In genomic region chr22:36922097-36922608, GRCh38 we compare ENCODE assay signal across 18 cellular contexts. TPM values are rescaled to one million over a fixed set of nuclear protein-coding genes. Genes with fewer than 3 reads are reported as not detected.
DNase-seq lines count a peak whose midpoint lies in the region; ATAC-seq, FAIRE-seq and TF ChIP-seq lines count a peak whose summit lies in the region.
"Had no signal": no experiment of that assay in that cellular context is flagged by ENCODE, and none has a peak within 500 bp of the region (broad histone marks: within the 10 kb centered on the region; RNA-seq: fewer than 3 reads in every experiment).

No MANE protein-coding gene starts in this region.

- H3K27me3 Mint-ChIP-seq in GM23338 (ENCODE audit: insufficient read depth, low read depth, poor library complexity), result peaks cover 17% of the 10 kb centered on the region
- H3K27me3 Mint-ChIP-seq in WTC11 (ENCODE audit: low read depth), result peaks cover 4% of the 10 kb centered on the region

- no peaks in the 10 kb centered on the region for H3K27me3 ChIP-seq in GM23338 (ENCODE audit: insufficient read depth)

- no peaks in the 10 kb centered on the region; the same call in 2 of the 3 replicates for H3K36me3 Mint-ChIP-seq in GM23338 (ENCODE audit: low read depth)
- H3K36me3 Mint-ChIP-seq in WTC11, result no peaks in the 10 kb centered on the region
- H3K36me3 Mint-ChIP-seq: activated CD4-positive, alpha-beta memory T cell treated with anti-CD3 and anti-CD28 coated beads for 36 hours had no signal

- no peaks in the 10 kb centered on the region for H3F3A ChIP-seq in GM23338 (replicated peaks; ENCODE audit: low read depth)

- CTCF ChIA-PET in WTC11 (lab: Charles Lee), result interaction anchor here (0.8 to 1.4 kb wide), 2 partner anchors 12 to 55 kb away, joined by 4 to 7 read pairs; no protein-coding TSS in a partner anchor

- peak; percentile 52 for DNase-seq in GM23338 (ENCODE audit: low spot score)
- DNase-seq in WTC11 (ENCODE audit: low spot score), result no peak
- peak; percentile 61 for DNase-seq in kidney
- DNase-seq in sciatic nerve (ENCODE audit: low spot score), result no peak
- DNase-seq in NCI-H146 treated with DMSO at 0.1 percent for 48 hours (lab: John Stamatoyannopoulos, UW; ENCODE audit: unreplicated experiment), result no peak
- no peak for DNase-seq in central memory CD4-positive, alpha-beta T cell
- DNase-seq: DND-41; NCI-H2081; SIG-M5; stimulated activated CD4-positive, alpha-beta T cell treated with anti-CD3 and anti-CD28 coated beads, Interleukin-12 subunit alpha, Interleukin-12 subunit beta, amount 100 ng/mL, for 4 hours had no signal

- FAIRE-seq in kidney (lab: Jason Lieb, UNC), result no peak
- FAIRE-seq: TTC549 had no signal

- H2AFZ ChIP-seq in GM23338, result peak overlapping the region; percentile 63; the same call in 1 of the 2 replicates

- H3K36me3 ChIP-seq in GM23338 (ENCODE audit: insufficient read depth) (no peaks in the 10 kb centered on the region), kidney (ENCODE audit: control insufficient read depth in 1 of 2, insufficient read depth in 2 of 2, low read length in 2 of 2) (no peaks in the 10 kb centered on the region)
- H3K36me3 ChIP-seq: suprapubic skin had no signal

- H3K4me3 Mint-ChIP-seq in GM23338, result no peak overlapping the region
- H3K4me3 Mint-ChIP-seq in WTC11, result no peak overlapping the region
- H3K4me3 Mint-ChIP-seq: activated CD4-positive, alpha-beta memory T cell treated with anti-CD3 and anti-CD28 coated beads for 36 hours; activated T-cell treated with anti-CD3 and anti-CD28 coated beads, Interleukin-2, amount 50 U/mL, for 72 hours had no signal

- no peaks in the 10 kb centered on the region for H3K79me2 ChIP-seq in GM23338 (replicated peaks; ENCODE audit: insufficient read depth)

- H3K4me1 ChIP-seq in GM23338 (ENCODE audit: insufficient read depth) (no peaks in the 10 kb centered on the region), kidney (ENCODE audit: control insufficient read depth in 1 of 2, insufficient read depth in 1 of 2, low read depth in 1 of 2, low read length in 2 of 2) (no peaks in the 10 kb centered on the region)

- no peaks in the 10 kb centered on the region for H3K9me3 ChIP-seq in kidney (ENCODE audit: control insufficient read depth in 1 of 2, low read length in 2 of 2)
- H3K9me3 ChIP-seq: suprapubic skin had no signal

- TF ChIP-seq CTCF in GM23338 (conservative IDR thresholded peaks at IDR 0.05; ENCODE audit: low read depth in 2 of 2) (0 out of 4 replicates have a peak, but pooled peaks of 1 of the 2 experiments have one; percentile 9), WTC11 (IDR thresholded peaks at IDR 0.05) (no peak), kidney (IDR thresholded peaks at IDR 0.05; ENCODE audit: borderline replicate concordance, extremely low read depth, insufficient read depth) (no peak)

- H3K9me3 Mint-ChIP-seq in GM23338 (no peaks in the 10 kb centered on the region; the same call in 2 of the 3 replicates), WTC11 (no peaks in the 10 kb centered on the region)
- H3K9me3 Mint-ChIP-seq: activated CD4-positive, alpha-beta memory T cell treated with anti-CD3 and anti-CD28 coated beads for 36 hours; activated T-cell treated with anti-CD3 and anti-CD28 coated beads, Interleukin-2, amount 50 U/mL, for 72 hours had no signal

- no peak overlapping the region for H3K4me2 ChIP-seq in GM23338

- H3K27ac Mint-ChIP-seq in GM23338, result no peak overlapping the region
- no peak overlapping the region for H3K27ac Mint-ChIP-seq in WTC11
- H3K27ac Mint-ChIP-seq: activated CD4-positive, alpha-beta memory T cell treated with anti-CD3 and anti-CD28 coated beads for 36 hours had no signal

- POLR2A ChIA-PET in WTC11 (lab: Charles Lee), result no interaction called here

- H3K4me1 Mint-ChIP-seq in GM23338, result peaks cover 2% of the 10 kb centered on the region; the same call in 2 of the 3 replicates
- 0 out of 2 replicates have a peak, but pooled peaks cover 4% of the 10 kb centered on the region for H3K4me1 Mint-ChIP-seq in WTC11

- H3K4me3 ChIP-seq in GM23338 (no peak overlapping the region), kidney (ENCODE audit: low read length in 2 of 2) (no peak overlapping the region)
- H3K4me3 ChIP-seq: esophagus muscularis mucosa, suprapubic skin had no signal

- no peaks in the 10 kb centered on the region for H3K9me2 ChIP-seq in GM23338 (ENCODE audit: insufficient read depth)

- H3K27ac ChIP-seq in GM23338 (ENCODE audit: low read depth) (no peak overlapping the region), kidney (ENCODE audit: low read depth in 2 of 2, low read length in 2 of 2) (no peak overlapping the region)
- H3K27ac ChIP-seq: C4-2B, esophagus muscularis mucosa, suprapubic skin had no signal

- ATAC-seq in GM23338 (peak; percentile 91), WTC11 (peak; percentile 86), sciatic nerve (peak; percentile 17), HG02798 (IDR thresholded peaks at IDR 0.05; ENCODE audit: poor library complexity, unreplicated experiment) (no peak)

- no peaks in the 10 kb centered on the region for H4K20me1 ChIP-seq in GM23338 (replicated peaks; ENCODE audit: insufficient read depth)

- H3K9ac ChIP-seq in kidney (ENCODE audit: low read length in 2 of 2), result no peak overlapping the region

- intact Hi-C loops in kidney (cut with DNase I) (no loop called here), sciatic nerve (cut with DNase I) (no loop called here)

TF ChIP-seq in GM23338, 12 proteins besides CTCF, POLR2A, EP300 and RAD21:
- TF ChIP-seq ZNF331 (CRISPR knock-in tag; IDR thresholded peaks at IDR 0.05; ENCODE audit: low read depth), result no peak
- no peak for TF ChIP-seq EZH2phosphoT487 (IDR thresholded peaks at IDR 0.05; ENCODE audit: unreplicated experiment)
- TF ChIP-seq POLR2AphosphoS5 (IDR thresholded peaks at IDR 0.05; ENCODE audit: low read depth), result no peak
- TF ChIP-seq STAT1 (IDR thresholded peaks at IDR 0.05; ENCODE audit: unreplicated experiment), result no peak
- no peak for TF ChIP-seq JUNB (IDR thresholded peaks at IDR 0.05; ENCODE audit: unreplicated experiment)
- no peak for TF ChIP-seq ZNF114 (CRISPR knock-in tag; IDR thresholded peaks at IDR 0.05)
- no peak for TF ChIP-seq ETS1 (IDR thresholded peaks at IDR 0.05)

TF ChIP-seq in WTC11, 78 proteins besides CTCF, POLR2A, EP300 and RAD21:
- TF ChIP-seq FOXP4 (CRISPR knock-in tag; IDR thresholded peaks at IDR 0.05) (0 out of 2 replicates have a peak, but pooled peaks have one; percentile 31), TCF7 (CRISPR knock-in tag; IDR thresholded peaks at IDR 0.05; ENCODE audit: low read depth) (no peak)

RNA-seq across cellular contexts. Expression of gene CSF2RB, which starts 8.7 kb away (rescaled TPM):
- not detected in 2 replicates for total RNA-seq in GM23338 (2014; rRNA removed; shearing (Covaris generic))
- not detected in 2 replicates for polyA plus RNA-seq in GM23338 (2016; fragmentation: Nextera tagmentation; extraction: Ambion mirVana)
- 0.05 to 0.07 TPM (median 0.07 TPM) in 3 replicates for total RNA-seq in WTC11 (2021)
- total RNA-seq in kidney, result 11.4 TPM
- polyA plus RNA-seq in kidney (ENCODE audit: insufficient read depth, low read depth, low replicate concordance), result 1.0 TPM
- total RNA-seq in sciatic nerve, result 10.1 TPM
- total RNA-seq: HT-29 had no signal

Comparison
In these comparisons a context has a peak if more than half of its experiments do, and no peak if none do; other contexts are left out.
1. DNase-seq: peak in GM23338 (single experiment) and kidney (single experiment); none in WTC11 (single experiment), sciatic nerve (single experiment), NCI-H146 treated with DMSO at 0.1 percent for 48 hours (single experiment) and central memory CD4-positive, alpha-beta T cell (single experiment).
2. RNA of gene CSF2RB, which starts 8.7 kb away (total RNA-seq): 11.4 TPM in kidney (single experiment) and 10.1 TPM in sciatic nerve (single experiment); 0.05 to 0.07 TPM in WTC11 and not detected in GM23338; every median in the first group is over 10 times any median in the second.